Comparison of ENCODE assay signal across 9 cellular contexts in the genomic region with DNA sequence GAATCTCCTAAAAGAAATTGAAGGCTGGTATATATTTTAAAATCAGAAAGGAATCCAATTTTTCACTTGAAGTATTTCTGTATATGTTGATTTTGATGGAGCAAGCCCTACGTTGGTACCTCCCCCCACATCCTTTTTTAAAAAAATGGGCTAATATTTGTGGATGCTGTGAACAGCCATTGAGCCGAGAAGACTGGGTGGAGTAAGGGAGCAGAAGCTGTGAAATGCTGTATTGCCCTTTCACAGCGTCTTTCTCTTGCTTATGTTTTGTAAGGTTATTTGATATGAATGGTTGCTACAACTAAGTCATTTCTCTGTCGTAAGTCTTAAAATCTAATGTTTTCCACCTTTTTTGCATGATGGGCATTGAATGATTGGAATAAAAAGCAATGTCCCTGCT. TPM values are rescaled to one million over a fixed set of nuclear protein-coding genes. Genes with fewer than 3 reads are reported as not detected.
DNase-seq lines count a peak whose midpoint lies in the region; ATAC-seq lines count a peak whose summit lies in the region.
"Had no signal": no experiment of that assay in that cellular context is flagged by ENCODE, and none has a peak within 500 bp of the region (broad histone marks: within the 10 kb centered on the region; RNA-seq: fewer than 3 reads in every experiment).

No MANE protein-coding gene starts in this region.

- CTCF ChIA-PET in activated CD8-positive, alpha-beta T cell treated with anti-CD3 and anti-CD28 coated beads, Interleukin-2, amount 10 ng/mL, durations not matched to agents 7 days and 5 days (lab: Charles Lee) = interaction anchor here (1.9 kb wide), 1 partner anchor 180 kb away, joined by 3 read pairs; no protein-coding TSS in a partner anchor

- no peaks in the 10 kb centered on the region for H3K36me3 ChIP-seq in iPS-20b (ENCODE audit: insufficient read depth, low read depth, low read length)
- H3K36me3 ChIP-seq in thymus (ENCODE audit: control insufficient read depth, insufficient read depth) = no peaks in the 10 kb centered on the region

- no peak for ATAC-seq in activated T-cell treated with anti-CD3 and anti-CD28 coated beads, Interleukin-2, amount 50 U/mL, for 4 hours
- ATAC-seq in activated CD8-positive, alpha-beta T cell treated with anti-CD3 and anti-CD28 coated beads, Interleukin-2, amount 10 ng/mL, durations not matched to agents 7 days and 5 days = no peak
- ATAC-seq in HG03378 (IDR thresholded peaks at IDR 0.05; ENCODE audit: unreplicated experiment) = no peak
- no peak for ATAC-seq in GM18498 (IDR thresholded peaks at IDR 0.05; ENCODE audit: unreplicated experiment)

- no peak overlapping the region for H3K27ac Mint-ChIP-seq in activated CD8-positive, alpha-beta T cell treated with anti-CD3 and anti-CD28 coated beads, Interleukin-2, amount 10 ng/mL, durations not matched to agents 7 days and 5 days

- H3K4me1 ChIP-seq in iPS-20b (ENCODE audit: insufficient read depth, low read length) = peaks cover 19% of the 10 kb centered on the region; the same call in 1 of the 2 replicates
- H3K4me1 ChIP-seq in thymus (ENCODE audit: control insufficient read depth, insufficient read depth, low read length) = peaks cover 4% of the 10 kb centered on the region

- H3K4me1 Mint-ChIP-seq in activated T-cell treated with anti-CD3 and anti-CD28 coated beads, Interleukin-2, amount 50 U/mL, for 4 hours (ENCODE audit: low read depth) = peaks cover 45% of the 10 kb centered on the region
- peaks cover 42% of the 10 kb centered on the region for H3K4me1 Mint-ChIP-seq in activated CD8-positive, alpha-beta T cell treated with anti-CD3 and anti-CD28 coated beads, Interleukin-2, amount 10 ng/mL, durations not matched to agents 7 days and 5 days (ENCODE audit: low read depth)

- H3K9me3 ChIP-seq in iPS-20b (ENCODE audit: insufficient read depth, low read depth, low read length) = no peaks in the 10 kb centered on the region
- H3K9me3 ChIP-seq in thymus (ENCODE audit: control insufficient read depth) = no peaks in the 10 kb centered on the region

- peaks cover 5% of the 10 kb centered on the region for H3K36me3 Mint-ChIP-seq in activated T-cell treated with anti-CD3 and anti-CD28 coated beads, Interleukin-2, amount 50 U/mL, for 4 hours (ENCODE audit: insufficient read depth)
- H3K36me3 Mint-ChIP-seq in activated CD8-positive, alpha-beta T cell treated with anti-CD3 and anti-CD28 coated beads, Interleukin-2, amount 10 ng/mL, durations not matched to agents 7 days and 5 days (ENCODE audit: low read depth) = peaks cover 13% of the 10 kb centered on the region

- no peaks in the 10 kb centered on the region for H3K27me3 ChIP-seq in iPS-20b (ENCODE audit: insufficient read depth, low read length)
- H3K27me3 ChIP-seq in thymus (ENCODE audit: control insufficient read depth, insufficient read depth) = no peaks in the 10 kb centered on the region

- in situ Hi-C loops in ACHN (cut with HindIII; ENCODE audit: low pct_ligation_motif_present, low pct_unique_long_range_greater_than_20kb, low sequenced_read_pairs) = no loop called here

- peak overlapping the region; percentile 99 for H3K4me3 Mint-ChIP-seq in activated T-cell treated with anti-CD3 and anti-CD28 coated beads, Interleukin-2, amount 50 U/mL, for 4 hours
- H3K4me3 Mint-ChIP-seq in activated CD8-positive, alpha-beta T cell treated with anti-CD3 and anti-CD28 coated beads, Interleukin-2, amount 10 ng/mL, durations not matched to agents 7 days and 5 days = peak overlapping the region; percentile 93

- WGBS in thymus = 41% methylated on average over 4 of the region's 4 CpGs

- no peaks in the 10 kb centered on the region for H3K27me3 Mint-ChIP-seq in activated T-cell treated with anti-CD3 and anti-CD28 coated beads, Interleukin-2, amount 50 U/mL, for 4 hours (ENCODE audit: low read depth)
- H3K27me3 Mint-ChIP-seq in activated CD8-positive, alpha-beta T cell treated with anti-CD3 and anti-CD28 coated beads, Interleukin-2, amount 10 ng/mL, durations not matched to agents 7 days and 5 days (ENCODE audit: low read depth) = no peaks in the 10 kb centered on the region

- H3K4me3 ChIP-seq in iPS-20b (ENCODE audit: low read length) = peak overlapping the region; percentile 87
- H3K4me3 ChIP-seq in thymus (ENCODE audit: low read length) = peak overlapping the region; percentile 96

- DNase-seq in activated T-cell treated with anti-CD3 and anti-CD28 coated beads, Interleukin-2, amount 50 U/mL, for 4 hours = no peak
- no peak for DNase-seq in activated T-cell treated with anti-CD3 and anti-CD28 coated beads, Interleukin-2, amount 50 U/mL, for 1 hour
- no peak for DNase-seq in activated CD8-positive, alpha-beta T cell treated with anti-CD3 and anti-CD28 coated beads, Interleukin-2, amount 10 ng/mL, durations not matched to agents 7 days and 5 days
- DNase-seq in ACHN = no peak
- DNase-seq: cortex of kidney had no signal

- POLR2A ChIA-PET in activated CD8-positive, alpha-beta T cell treated with anti-CD3 and anti-CD28 coated beads, Interleukin-2, amount 10 ng/mL, durations not matched to agents 7 days and 5 days (lab: Charles Lee) = interaction anchor here (2.7 kb wide), 1 partner anchor 85 kb away, joined by 10 read pairs; a partner anchor contains a TSS

- H3K27ac ChIP-seq in iPS-20b (ENCODE audit: low read length) (no peak overlapping the region), thymus (ENCODE audit: low read depth) (no peak overlapping the region)

- H3K9me3 Mint-ChIP-seq in activated T-cell treated with anti-CD3 and anti-CD28 coated beads, Interleukin-2, amount 50 U/mL, for 4 hours = no peaks in the 10 kb centered on the region
- no peaks in the 10 kb centered on the region for H3K9me3 Mint-ChIP-seq in activated CD8-positive, alpha-beta T cell treated with anti-CD3 and anti-CD28 coated beads, Interleukin-2, amount 10 ng/mL, durations not matched to agents 7 days and 5 days (ENCODE audit: insufficient read depth)

- H3K9ac ChIP-seq in iPS-20b (ENCODE audit: low read depth, low read length) = peak overlapping the region; percentile 93; the same call in 1 of the 2 replicates

RNA-seq across cellular contexts. Expression of a gene that starts 2.3 kb away (rescaled TPM):
- total RNA-seq in activated T-cell treated with anti-CD3 and anti-CD28 coated beads, Interleukin-2, amount 50 U/mL, for 4 hours = 100 to 1,000 TPM; 122 to 133 (median 130) TPM
- total RNA-seq in activated CD8-positive, alpha-beta T cell treated with anti-CD3 and anti-CD28 coated beads, Interleukin-2, amount 10 ng/mL, durations not matched to agents 7 days and 5 days = 100 to 1,000 TPM; 164 to 173 TPM
- 52.1 TPM for polyA plus RNA-seq in thymus
